Comparison of ENCODE assay signal across 21 cellular contexts in genomic region chr12:132545955-132546354, GRCh38. TPM values are rescaled to one million over a fixed set of nuclear protein-coding genes. Genes with fewer than 3 reads are reported as not detected.
DNase-seq lines count a peak whose midpoint lies in the region; ATAC-seq and TF ChIP-seq lines count a peak whose summit lies in the region.
"Had no signal": no experiment of that assay in that cellular context is flagged by ENCODE, and none has a peak within 500 bp of the region (broad histone marks: within the 10 kb centered on the region; RNA-seq: fewer than 3 reads in every experiment).

No MANE protein-coding gene starts in this region.

- H3K36me3 ChIP-seq in H7 (replicated peaks; ENCODE audit: control insufficient read depth, insufficient read depth, low read length) (no peaks in the 10 kb centered on the region), RWPE2 (ENCODE audit: low read depth) (no peaks in the 10 kb centered on the region), upper lobe of right lung (peaks cover 13% of the 10 kb centered on the region)

- no peak overlapping the region for H3K4me3 ChIP-seq in H7 (ENCODE audit: insufficient read depth, low read depth, low read length)
- H3K4me3 ChIP-seq in RWPE2 (ENCODE audit: severe bottlenecking) = no peak overlapping the region
- no peak overlapping the region for H3K4me3 ChIP-seq in epithelial cell of esophagus (ENCODE audit: low read length)
- no peak overlapping the region for H3K4me3 ChIP-seq in upper lobe of right lung
- H3K4me3 ChIP-seq: K562, Peyer's patch had no signal

- H3K4me1 ChIP-seq in RWPE2 (ENCODE audit: insufficient read depth, poor library complexity, severe bottlenecking) (no peaks in the 10 kb centered on the region), upper lobe of right lung (no peaks in the 10 kb centered on the region)
- H3K4me1 ChIP-seq: Peyer's patch had no signal

- DNase-seq in H7 (peak; percentile 71), RWPE2 (ENCODE audit: low spot score) (no peak), epithelial cell of esophagus (ENCODE audit: low read depth) (peak; percentile 44), NCI-H1694 treated with DMSO at 0.1 percent for 48 hours (lab: John Stamatoyannopoulos, UW) (no peak), globus pallidus (ENCODE audit: low spot score) (no peak), upper lobe of right lung (no peak), iPS-NIHi7 (ENCODE audit: extremely low spot score) (no peak)
- DNase-seq: DMS53, GDM1, HFFc6, MM.1S, NCI-H1092, NCI-H1436, NCI-H1930, NCI-H2171, NCI-H524 treated with DMSO at 0.1 percent for 48 hours, Peyer's patch, Right ventricle myocardium superior had no signal

- peak; percentile 50 for ATAC-seq in RWPE2 (ENCODE audit: low read depth)
- ATAC-seq in upper lobe of right lung = no peak
- ATAC-seq: HepG2, K562 had no signal

- H3K9me3 ChIP-seq in RWPE2 (ENCODE audit: severe bottlenecking) (no peaks in the 10 kb centered on the region), upper lobe of right lung (no peaks in the 10 kb centered on the region)
- H3K9me3 ChIP-seq: Peyer's patch had no signal

- no peak for TF ChIP-seq CTCF in RWPE2 (IDR thresholded peaks at IDR 0.05; ENCODE audit: poor library complexity, severe bottlenecking)
- TF ChIP-seq CTCF in epithelial cell of esophagus (IDR thresholded peaks at IDR 0.05; ENCODE audit: insufficient read depth, low read depth, low read length, missing control alignments) = no peak
- TF ChIP-seq CTCF in upper lobe of right lung (IDR thresholded peaks at IDR 0.05) = no peak

- H3K27ac ChIP-seq in RWPE2 (ENCODE audit: poor library complexity, severe bottlenecking) = no peak overlapping the region
- no peak overlapping the region for H3K27ac ChIP-seq in upper lobe of right lung
- H3K27ac ChIP-seq: C4-2B, Peyer's patch had no signal

- H3K27me3 ChIP-seq in H7 (ENCODE audit: control insufficient read depth, insufficient read depth, low read length) = peaks cover 24% of the 10 kb centered on the region
- no peaks in the 10 kb centered on the region for H3K27me3 ChIP-seq in RWPE2 (ENCODE audit: insufficient read depth, poor library complexity, severe bottlenecking)
- H3K27me3 ChIP-seq in upper lobe of right lung = no peaks in the 10 kb centered on the region
- H3K27me3 ChIP-seq: Peyer's patch had no signal

- intact Hi-C loops in upper lobe of right lung (cut with DNase I) = no loop called here

RNA-seq across cellular contexts. Expression of gene FBRSL1, which starts 56.0 kb away (rescaled TPM):
- total RNA-seq in H7 (2014; rRNA removed; shearing (Covaris generic)) = 17.5 and 26.6 TPM in 2 replicates
- 49.5 TPM for total RNA-seq in upper lobe of right lung

Comparison
In these comparisons a context has a peak if more than half of its experiments do, and no peak if none do; other contexts are left out.
1. DNase-seq: peak in H7 (single experiment) and epithelial cell of esophagus (single experiment); none in RWPE2 (single experiment), NCI-H1694 treated with DMSO at 0.1 percent for 48 hours (single experiment), globus pallidus (single experiment), upper lobe of right lung (single experiment) and iPS-NIHi7 (single experiment).